ENCODE assay signal across 8 cellular contexts in genomic region chr9:137067860-137068538, GRCh38. TPM values are rescaled to one million over a fixed set of nuclear protein-coding genes. Genes with fewer than 3 reads are reported as not detected.
DNase-seq lines count a peak whose midpoint lies in the region; ATAC-seq, FAIRE-seq and TF ChIP-seq lines count a peak whose summit lies in the region.

No MANE protein-coding gene starts in this region.

- H3K9ac ChIP-seq in SK-N-MC (ENCODE audit: insufficient read length) = no peak overlapping the region

- H3K4me1 ChIP-seq in pancreas (peaks cover 0 to 13% (median 13%) of the 10 kb centered on the region in 3 donors), upper lobe of right lung (peaks cover 7% of the 10 kb centered on the region)

- TF ChIP-seq CTCF in pancreas (IDR thresholded peaks at IDR 0.05) = peak; percentile 64 to 83 (median 74)
- TF ChIP-seq CTCF in upper lobe of right lung (IDR thresholded peaks at IDR 0.05) = peak; percentile 81

- in situ Hi-C loops in ACHN (cut with HindIII; ENCODE audit: low pct_ligation_motif_present, low pct_unique_long_range_greater_than_20kb, low sequenced_read_pairs) = no loop called here

- 0 out of 2 replicates have a peak overlapping the region, but pooled peaks have one; percentile 13 for H3K27ac ChIP-seq in SK-N-MC
- H3K27ac ChIP-seq in pancreas = no peak overlapping the region
- no peak overlapping the region for H3K27ac ChIP-seq in upper lobe of right lung

- H3K9me3 ChIP-seq in SK-N-MC (ENCODE audit: low read depth, low read length) (no peaks in the 10 kb centered on the region), pancreas (no peaks in the 10 kb centered on the region), upper lobe of right lung (no peaks in the 10 kb centered on the region)

- ATAC-seq in GM18868 (IDR thresholded peaks at IDR 0.05; ENCODE audit: unreplicated experiment) (peak; percentile 57), pancreas (peak; percentile 46 to 68 (median 67)), upper lobe of right lung (peak; percentile 70)

- H3K36me3 ChIP-seq in SK-N-MC (ENCODE audit: insufficient read depth, low read length) (peaks cover 4% of the 10 kb centered on the region; the same call in 1 of the 2 replicates), pancreas (no peaks in the 10 kb centered on the region), upper lobe of right lung (no peaks in the 10 kb centered on the region)

- no peak for FAIRE-seq in pancreas (lab: Jason Lieb, UNC)

- peak overlapping the region; percentile 80 for H3K4me3 ChIP-seq in SK-N-MC
- H3K4me3 ChIP-seq in pancreas = no peak overlapping the region
- H3K4me3 ChIP-seq in upper lobe of right lung = no peak overlapping the region

- intact Hi-C loops in pancreas (cut with DNase I) (no loop called here), upper lobe of right lung (cut with DNase I) (no loop called here)

- DNase-seq in ACHN (peak; percentile 78), NAMALWA (ENCODE audit: low spot score) (peak; percentile 96), SK-N-MC (ENCODE audit: low read depth, low spot score) (no peak), activated gamma-delta T cell treated with Interleukin-2 at 50 U/mL for 16 hours (peak; percentile 86), foreskin melanocyte (peak; percentile 44), pancreas (peak; percentile 74 to 94 (median 87)), upper lobe of right lung (peak; percentile 89)

- WGBS in pancreas, 2 donors = 51 to 55% methylated on average over 12 of the region's 12 CpGs

- H3K27me3 ChIP-seq in pancreas (no peaks in the 10 kb centered on the region), upper lobe of right lung (peaks cover 9% of the 10 kb centered on the region)

RNA-seq across cellular contexts. Expression of gene SAPCD2, which starts 2.4 kb away (rescaled TPM):
- total RNA-seq in pancreas (under 1 TPM; 0.04 to 0.97 (median 0.45) TPM), upper lobe of right lung (0.84 TPM)
- polyA plus RNA-seq in pancreas = under 1 TPM; 0.30 to 0.38 TPM

RNA-seq across cellular contexts. Expression of gene UAP1L1, which starts 9.3 kb away (rescaled TPM):
- 10 to 100 TPM in 1 of 6 donors, 1 to 10 TPM in 5; 5.2 to 13.6 (median 5.9) TPM for total RNA-seq in pancreas
- polyA plus RNA-seq in pancreas = 10 to 100 TPM; 10.5 to 14.4 TPM
- total RNA-seq in upper lobe of right lung = 30.7 TPM

RNA-seq across cellular contexts. Expression of gene ENTPD2, which starts 14.1 kb away (rescaled TPM):
- total RNA-seq in pancreas = 1 to 10 TPM in 5 of 6 donors, under 1 TPM in 1; 0.91 to 4.5 (median 2.0) TPM
- polyA plus RNA-seq in pancreas = 1 to 10 TPM; 4.5 to 6.5 TPM
- total RNA-seq in upper lobe of right lung = 0.41 TPM

RNA-seq across cellular contexts. Expression of gene MAN1B1, which starts 18.8 kb away (rescaled TPM):
- 10 to 100 TPM; 22.0 to 33.5 (median 26.0) TPM for total RNA-seq in pancreas
- 10 to 100 TPM; 83.6 to 86.0 TPM for polyA plus RNA-seq in pancreas
- total RNA-seq in upper lobe of right lung = 39.4 TPM

RNA-seq across cellular contexts. Expression of gene NPDC1, which starts 22.0 kb away (rescaled TPM):
- 10 to 100 TPM; 31.5 to 70.9 (median 36.8) TPM for total RNA-seq in pancreas
- polyA plus RNA-seq in pancreas = 100 to 1,000 TPM; 183 to 328 TPM
- 152 TPM for total RNA-seq in upper lobe of right lung
